Comparison of ENCODE assay signal across 8 cellular contexts in genomic region chr21:33915368-33916199, GRCh38. TPM values are rescaled to one million over a fixed set of nuclear protein-coding genes. Genes with fewer than 3 reads are reported as not detected.
DNase-seq lines count a peak whose midpoint lies in the region; ATAC-seq and TF ChIP-seq lines count a peak whose summit lies in the region.

A gene with protein sequence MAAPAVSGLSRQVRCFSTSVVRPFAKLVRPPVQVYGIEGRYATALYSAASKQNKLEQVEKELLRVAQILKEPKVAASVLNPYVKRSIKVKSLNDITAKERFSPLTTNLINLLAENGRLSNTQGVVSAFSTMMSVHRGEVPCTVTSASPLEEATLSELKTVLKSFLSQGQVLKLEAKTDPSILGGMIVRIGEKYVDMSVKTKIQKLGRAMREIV (minus strand): TSS chr21:33915804. CDS start chr21:33915763, 41 bp downstream.

- peak within 1 kb of the TSS; percentile 99 for H3K27ac Mint-ChIP-seq in activated T-cell treated with anti-CD3 and anti-CD28 coated beads, Interleukin-2, amount 50 U/mL, for 24 hours

- no peaks in the 10 kb centered on the region for H3K27me3 Mint-ChIP-seq in activated T-cell treated with anti-CD3 and anti-CD28 coated beads, Interleukin-2, amount 50 U/mL, for 24 hours

- no peaks in the 10 kb centered on the region for H3K9me3 Mint-ChIP-seq in activated T-cell treated with anti-CD3 and anti-CD28 coated beads, Interleukin-2, amount 50 U/mL, for 24 hours

- DNase-seq in DMS153 treated with DMSO at 0.1 percent for 48 hours (lab: John Stamatoyannopoulos, UW; ENCODE audit: unreplicated experiment) (peak; percentile 96), KBM-7 (peak; percentile 96), epithelial cell of proximal tubule (ENCODE audit: low read depth) (peak; percentile 81), mucosa of gallbladder (ENCODE audit: low spot score) (peak; percentile 98)
- peak; percentile 97 for DNase-seq in activated T-cell treated with anti-CD3 and anti-CD28 coated beads, Interleukin-2, amount 50 U/mL, for 24 hours
- DNase-seq in stimulated activated CD8-positive, alpha-beta memory T cell treated with anti-CD3 and anti-CD28 coated beads, Interleukin-4, amount 100 ng/mL, for 4 hours (ENCODE audit: low read depth in 2 of 2, low spot score in 1 of 2), result peak; percentile 92 to 97

- in situ Hi-C loops in KBM-7 (cut with MboI; ENCODE audit: low pct_unique_long_range_greater_than_20kb, low sequenced_read_pairs), result loop anchor here (25.0 kb wide), 1 partner anchor 697 kb away; the partner anchor contains the start of gene RCAN1

- peaks cover 47% of the 10 kb centered on the region for H3K36me3 Mint-ChIP-seq in activated T-cell treated with anti-CD3 and anti-CD28 coated beads, Interleukin-2, amount 50 U/mL, for 24 hours (ENCODE audit: low read depth)

- H3K4me3 ChIP-seq in epithelial cell of proximal tubule (ENCODE audit: low read depth, low read length), result peak within 1 kb of the TSS; percentile 94

- peak; percentile 93 for ATAC-seq in GM21717 (IDR thresholded peaks at IDR 0.05; ENCODE audit: unreplicated experiment)

- H3K4me1 Mint-ChIP-seq in activated T-cell treated with anti-CD3 and anti-CD28 coated beads, Interleukin-2, amount 50 U/mL, for 24 hours (ENCODE audit: low read depth), result peaks cover 43% of the 10 kb centered on the region

- TF ChIP-seq CTCF in epithelial cell of proximal tubule (conservative IDR thresholded peaks at IDR 0.05; ENCODE audit: low read depth, low read length), result no peak

- H3K4me3 Mint-ChIP-seq in activated T-cell treated with anti-CD3 and anti-CD28 coated beads, Interleukin-2, amount 50 U/mL, for 24 hours, result peak within 1 kb of the TSS; percentile 100

TF ChIP-seq in PFSK-1, 5 proteins besides CTCF, POLR2A, EP300 and RAD21:
- TF ChIP-seq REST (IDR thresholded peaks at IDR 0.05; ENCODE audit: insufficient read depth in 1 of 2, low read depth in 2 of 2, low read length in 2 of 2), result peak in 1 of 2 experiments; percentile 57; a peak in 1 of 4 replicates
- TF ChIP-seq FOXP2 (optimal IDR thresholded peaks at IDR 0.05; ENCODE audit: borderline replicate concordance, extremely low read depth, extremely low read length, insufficient read depth), result peak; percentile 56
- peak; percentile 93 for TF ChIP-seq TAF1 (IDR thresholded peaks at IDR 0.05; ENCODE audit: borderline replicate concordance, insufficient read depth, low read length)
- peak; percentile 99 for TF ChIP-seq POLR2AphosphoS5 (IDR thresholded peaks at IDR 0.05; ENCODE audit: low read depth, low read length)
- no peak for TF ChIP-seq SIN3A (IDR thresholded peaks at IDR 0.05; ENCODE audit: borderline replicate concordance, insufficient read depth, low read length)

RNA-seq across cellular contexts. Expression of the gene that starts here (rescaled TPM):
- 424 TPM for polyA plus RNA-seq in PFSK-1 (2012; ENCODE audit: insufficient read length, low read depth)
- total RNA-seq in epithelial cell of proximal tubule (226 and 313 TPM in 2 replicates), mucosa of gallbladder (157 TPM)

Comparison
In these comparisons a context has a peak if more than half of its experiments do, and no peak if none do; other contexts are left out.
1. Peak in every context shown above with its lines: DNase-seq, ATAC-seq and H3K4me3 ChIP-seq.